ENCODE assay signal across 10 cellular contexts in the genomic region with DNA sequence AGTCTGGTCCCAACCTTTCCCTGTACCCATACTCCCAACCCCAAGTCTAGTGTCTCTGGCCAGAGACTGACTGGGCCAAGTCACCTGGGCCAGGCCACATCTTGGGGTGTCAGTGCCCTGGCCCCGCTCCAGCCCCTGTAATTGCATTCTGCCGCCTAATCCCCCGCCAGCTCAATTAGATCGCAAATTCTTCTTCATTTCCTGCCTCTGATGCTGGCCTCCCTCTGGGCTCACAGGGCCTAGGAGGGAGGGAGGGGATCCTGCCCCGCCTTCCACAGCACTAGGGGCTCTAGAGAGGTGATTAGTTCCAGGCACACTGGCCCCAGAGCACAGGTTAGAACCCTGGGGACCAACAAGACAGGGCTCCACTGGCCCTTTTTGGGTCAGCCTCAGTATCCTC. TPM values are rescaled to one million over a fixed set of nuclear protein-coding genes. Genes with fewer than 3 reads are reported as not detected.
DNase-seq lines count a peak whose midpoint lies in the region; ATAC-seq, FAIRE-seq and TF ChIP-seq lines count a peak whose summit lies in the region.
"Had no signal": no experiment of that assay in that cellular context is flagged by ENCODE, and none has a peak within 500 bp of the region (broad histone marks: within the 10 kb centered on the region; RNA-seq: fewer than 3 reads in every experiment).

No MANE protein-coding gene starts in this region.

- H3K9me3 ChIP-seq in GM23248 (ENCODE audit: low read depth) (no peaks in the 10 kb centered on the region), GM12878 (replicated peaks; ENCODE audit: control insufficient read depth, insufficient read depth, low read length) (no peaks in the 10 kb centered on the region), right lobe of liver (no peaks in the 10 kb centered on the region), subcutaneous abdominal adipose tissue (ENCODE audit: control insufficient read depth in 5 of 5, low read length in 5 of 5) (no peaks in the 10 kb centered on the region)

- H3K27me3 ChIP-seq in GM23248 (replicated peaks; ENCODE audit: insufficient read depth), result no peaks in the 10 kb centered on the region
- H3K27me3 ChIP-seq in GM12878 (replicated peaks in 1 of 2; ENCODE audit: control insufficient read depth in 2 of 2, insufficient read depth in 2 of 2, low read length in 1 of 2), result no peaks in the 10 kb centered on the region
- no peaks in the 10 kb centered on the region for H3K27me3 ChIP-seq in right lobe of liver
- H3K27me3 ChIP-seq in subcutaneous abdominal adipose tissue (ENCODE audit: control insufficient read depth in 5 of 5, insufficient read depth in 4 of 5, low read length in 5 of 5), result no peaks in the 10 kb centered on the region

- H3K4me3 ChIP-seq in GM23248, result peak overlapping the region; percentile 93
- H3K4me3 ChIP-seq in GM12878, result peak overlapping the region; percentile 66
- no peak overlapping the region for H3K4me3 ChIP-seq in right lobe of liver
- no peak overlapping the region for H3K4me3 ChIP-seq in subcutaneous abdominal adipose tissue (ENCODE audit: low read depth in 1 of 5, low read length in 5 of 5)

- CTCF ChIA-PET in GM12878 (lab: Yijun Ruan, JAX), result interaction anchor here (0.9 to 9.3 kb wide), 9 partner anchors 12 to 122 kb away, joined by 3 to 201 read pairs (median 10); no protein-coding TSS in a partner anchor

- peaks cover 68% of the 10 kb centered on the region for H3K4me1 ChIP-seq in GM23248 (ENCODE audit: insufficient read depth)
- H3K4me1 ChIP-seq in GM12878 (ENCODE audit: control insufficient read depth, insufficient read depth, low read length), result peaks cover 67% of the 10 kb centered on the region
- peaks cover 0 to 75% (median 45%) of the 10 kb centered on the region in 4 donors for H3K4me1 ChIP-seq in right lobe of liver
- peaks cover 24 to 94% (median 89%) of the 10 kb centered on the region in 5 donors for H3K4me1 ChIP-seq in subcutaneous abdominal adipose tissue (ENCODE audit: control insufficient read depth in 5 of 5, insufficient read depth in 5 of 5, low read length in 5 of 5)

- SMC1A ChIA-PET in GM12878 (lab: Charles Lee; ENCODE audit: uncharacterized antibody, unreplicated experiment), result interaction anchor here (0.8 to 9.6 kb wide), 5 partner anchors 12 to 100 kb away, joined by 3 to 175 read pairs (median 3); no protein-coding TSS in a partner anchor

- in situ Hi-C loops in GM23248 (cut with MboI) (no loop called here), GM12878 (cut with MboI) (no loop called here)

- peaks cover 91% of the 10 kb centered on the region for H3K79me2 ChIP-seq in GM23248 (ENCODE audit: insufficient read depth)
- H3K79me2 ChIP-seq in GM12878 (ENCODE audit: control insufficient read depth, insufficient read depth, low read length), result peaks cover 95% of the 10 kb centered on the region

- H3K9me2 ChIP-seq in GM23248 (ENCODE audit: insufficient read depth), result no peaks in the 10 kb centered on the region

- no peak for TF ChIP-seq EP300 in GM12878 (IDR thresholded peaks at IDR 0.05; ENCODE audit: borderline replicate concordance in 1 of 2, control insufficient read depth in 1 of 2, low read depth in 2 of 2, low read length in 2 of 2)

- peaks cover 55% of the 10 kb centered on the region for H3F3A ChIP-seq in GM23248 (ENCODE audit: insufficient read depth)

- H3K27ac ChIP-seq in GM23248, result peak overlapping the region; percentile 98
- H3K27ac ChIP-seq in GM12878 (ENCODE audit: control insufficient read depth, insufficient read depth), result peak overlapping the region; percentile 91
- H3K27ac ChIP-seq in right lobe of liver, result peak overlapping the region in 2 of 3 donors; percentile 43 to 81
- peak overlapping the region; percentile 95 for H3K27ac ChIP-seq in subcutaneous abdominal adipose tissue (ENCODE audit: low read depth, low read length)

- H2AFZ ChIP-seq in GM23248 (no peak overlapping the region), GM12878 (ENCODE audit: control insufficient read depth, low read depth, low read length) (no peak overlapping the region)

- DNase-seq in GM23248 (no peak), GM12878 (ENCODE audit: low read depth, low spot score) (no peak), right lobe of liver (no peak), DMS153 (lab: John Stamatoyannopoulos, UW) (no peak), NCI-H526 (lab: John Stamatoyannopoulos, UW) (no peak)
- DNase-seq: T-helper 1 cell had no signal

- H3K36me3 ChIP-seq in GM23248 (ENCODE audit: low read depth) (no peaks in the 10 kb centered on the region), GM12878 (ENCODE audit: control insufficient read depth in 2 of 2, insufficient read depth in 2 of 2, low read length in 1 of 2) (no peaks in the 10 kb centered on the region; a peak in 2 of 4 replicates), right lobe of liver (no peaks in the 10 kb centered on the region), subcutaneous abdominal adipose tissue (ENCODE audit: control insufficient read depth in 5 of 5, insufficient read depth in 5 of 5, low read length in 5 of 5) (no peaks in the 10 kb centered on the region)

- H4K20me1 ChIP-seq in GM23248 (ENCODE audit: insufficient read depth) (no peaks in the 10 kb centered on the region), GM12878 (ENCODE audit: control insufficient read depth, insufficient read depth) (0 out of 2 replicates have a peak, but pooled peaks cover 4% of the 10 kb centered on the region)

- TF ChIP-seq RAD21 in GM12878 (IDR thresholded peaks at IDR 0.05; ENCODE audit: insufficient read depth, low read depth, low read length), result no peak

- 23 to 38% methylated on average over 5 of the region's 5 CpGs for WGBS in GM23248 (ENCODE audit: low coverage in 1 of 2, low lambda C conversion rate in 2 of 2, missing lambda C conversion rate in 2 of 2), 2 experiments
- WGBS in GM12878 (ENCODE audit: insufficient coverage, insufficient replicate concordance, low lambda C conversion rate, missing lambda C conversion rate), result 23% methylated on average over 5 of the region's 5 CpGs
- WGBS in right lobe of liver (ENCODE audit: insufficient coverage, low coverage, low lambda C conversion rate, missing lambda C conversion rate), result 54% methylated on average over 4 of the region's 5 CpGs

- peak overlapping the region; percentile 81 for H3K4me2 ChIP-seq in GM23248 (ENCODE audit: unreplicated experiment)
- peak overlapping the region; percentile 98 for H3K4me2 ChIP-seq in GM12878 (ENCODE audit: control insufficient read depth, insufficient read depth)

- POLR2A ChIA-PET in GM12878 (lab: Charles Lee), result interaction anchor here (0.5 to 6.8 kb wide), 11 partner anchors 6 to 125 kb away, joined by 3 to 127 read pairs (median 8); no protein-coding TSS in a partner anchor

- no TSS peak for BruUV-seq in GM12878 (replicated peaks; lab: Mats Ljungman, UMichigan)

- TF ChIP-seq CTCF in GM12878 (IDR thresholded peaks at IDR 0.05 in 2 of 3, conservative IDR thresholded peaks at IDR 0.05 in 1 of 3; ENCODE audit: control insufficient read depth in 2 of 3, extremely low read depth in 1 of 3, insufficient read depth in 1 of 3, low read depth in 3 of 3, low read length in 3 of 3), result no peak
- TF ChIP-seq CTCF in right lobe of liver (IDR thresholded peaks at IDR 0.05), result no peak

- peak overlapping the region; percentile 90 for H3K9ac ChIP-seq in GM23248
- peak overlapping the region; percentile 72 for H3K9ac ChIP-seq in GM12878 (ENCODE audit: control insufficient read depth, insufficient read depth, low read length)
- peak overlapping the region; percentile 6 to 67 (median 48) for H3K9ac ChIP-seq in subcutaneous abdominal adipose tissue (ENCODE audit: low read length in 5 of 5)

- RAD21 ChIA-PET in GM12878 (lab: Charles Lee; ENCODE audit: unreplicated experiment), result interaction anchor here (1.0 to 10.9 kb wide), 6 partner anchors 14 to 122 kb away, joined by 3 to 265 read pairs (median 23); no protein-coding TSS in a partner anchor

- intact Hi-C loops in GM12878 (cut with micrococcal nuclease; ENCODE audit: unreplicated experiment), result loop anchor here (5.0 kb wide), 2 partner anchors 39 to 94 kb away; no protein-coding TSS in a partner anchor
- intact Hi-C loops in right lobe of liver (cut with DNase I), result no loop called here

- no peak for TF ChIP-seq POLR2A in GM12878 (IDR thresholded peaks at IDR 0.05; ENCODE audit: low read depth, low read length)
- TF ChIP-seq POLR2A in right lobe of liver (IDR thresholded peaks at IDR 0.05), result no peak

- FAIRE-seq in GM12878 (lab: Jason Lieb, UNC), result no peak

- ATAC-seq in GM12878 (peak; percentile 7), right lobe of liver (no peak), GM18519 (IDR thresholded peaks at IDR 0.05; ENCODE audit: low FRiP score, unreplicated experiment) (no peak), GM21723 (IDR thresholded peaks at IDR 0.05; ENCODE audit: unreplicated experiment) (no peak)
- ATAC-seq: sciatic nerve had no signal

TF ChIP-seq in GM12878, 131 proteins besides CTCF, POLR2A, EP300 and RAD21:
- no peak for TF ChIP-seq HCFC1 (IDR thresholded peaks at IDR 0.05; ENCODE audit: low read length)
- peak; percentile 5 for TF ChIP-seq MEF2B (IDR thresholded peaks at IDR 0.05; ENCODE audit: partially characterized antibody, poor library complexity, severe bottlenecking)

RNA-seq across cellular contexts. Expression of a gene that starts 5.5 kb away (rescaled TPM):
- total RNA-seq in GM23248 (2014; rRNA removed; shearing (Covaris generic)), result 163 and 168 TPM in 2 replicates
- 81.4 and 83.7 TPM in 2 replicates for polyA plus RNA-seq in GM23248 (2016; fragmentation: Nextera tagmentation; extraction: Ambion mirVana)
- total RNA-seq in GM12878 (2013; cell fraction: nucleolus; rRNA removed), result 37.6 and 40.4 TPM in 2 replicates
- total RNA-seq in GM12878 (2014; rRNA removed), result 71.4 and 90.8 TPM in 2 replicates
- 24.9 and 26.8 TPM in 2 replicates for total RNA-seq in GM12878 (2014; rRNA removed; fragmentation: Illumina TruSeq; extraction: Trizol)
- total RNA-seq in GM12878 (2021), result 64.2 and 64.4 TPM in 2 replicates
- 17.9 TPM for polyA plus RNA-seq in GM12878 (2011; ENCODE audit: low read depth)
- 55.4 and 57.5 TPM in 2 replicates for polyA plus RNA-seq in GM12878 (2011; rRNA removed)
- 54.8 and 79.5 TPM in 2 replicates for polyA plus RNA-seq in GM12878 (2011; cell fraction: cytosol; rRNA removed)
- polyA plus RNA-seq in GM12878 (2011; cell fraction: nucleus; rRNA removed), result 43.4 and 55.0 TPM in 2 replicates
- 31.3 and 43.2 TPM in 2 replicates for polyA plus RNA-seq in GM12878 (2012)
- polyA plus RNA-seq in GM12878 (2014; fragmentation: Illumina TruSeq; extraction: Trizol), result 25.6 and 36.0 TPM in 2 replicates
- 1 to 10 TPM; 1.8 to 6.0 TPM for polyA plus RNA-seq in GM12878 (2014; fragmentation: Nextera tagmentation; extraction: Ambion mirVana)
- 59.1 and 68.6 TPM in 2 replicates for polyA plus RNA-seq in GM12878 (2014; rRNA removed)
- polyA plus RNA-seq in GM12878 (2016; fragmentation: Nextera tagmentation; extraction: Ambion mirVana), result 10 to 100 TPM; 33.8 to 45.4 TPM
- polyA minus RNA-seq in GM12878 (2011; rRNA and poly(A)+ RNA removed), result 32.3 and 76.6 TPM in 2 replicates
- 19.3 and 41.6 TPM in 2 replicates for polyA minus RNA-seq in GM12878 (2011; cell fraction: cytosol; rRNA and poly(A)+ RNA removed)
- polyA minus RNA-seq in GM12878 (2011; cell fraction: nucleus; rRNA and poly(A)+ RNA removed), result 25.8 and 43.7 TPM in 2 replicates
- 10 to 100 TPM; 44.5 to 84.9 (median 66.4) TPM for total RNA-seq in right lobe of liver

Comparison
In these comparisons a context has a peak if more than half of its experiments do, and no peak if none do; other contexts are left out.
1. H3K4me3 ChIP-seq: peak in GM23248 (single experiment) and GM12878 (single experiment); none in right lobe of liver (0 of 3) and subcutaneous abdominal adipose tissue (0 of 5).
2. Peak in every context shown above with its lines, with median percentiles within 50 percentile points of each other: H3K27ac ChIP-seq and H3K9ac ChIP-seq.